In the genomic region with DNA sequence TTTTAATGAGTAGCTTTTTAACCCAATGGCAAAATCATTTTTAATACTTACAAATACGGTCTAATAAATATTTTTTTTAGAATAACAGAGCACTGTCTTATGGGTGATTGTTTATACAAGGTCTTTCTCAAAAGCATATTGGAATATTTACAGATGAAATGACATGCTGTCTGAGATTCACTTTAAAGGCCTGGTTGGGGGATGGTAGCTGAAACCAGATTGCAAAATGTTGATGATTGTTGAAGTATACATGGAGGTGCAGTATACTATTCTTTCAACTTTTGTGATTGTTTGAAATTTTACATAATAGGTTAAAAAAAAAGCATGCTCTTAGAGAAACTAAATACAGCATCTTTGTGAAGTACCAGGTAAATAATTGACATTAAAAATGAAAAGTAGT, we compare ENCODE assay signal across 1 cellular context.
TF ChIP-seq lines count a peak whose summit lies in the region.

No MANE protein-coding gene starts in this region.

TF ChIP-seq in HepG2, 621 proteins besides CTCF, POLR2A, EP300 and RAD21:
- TF ChIP-seq, protein P1, sequence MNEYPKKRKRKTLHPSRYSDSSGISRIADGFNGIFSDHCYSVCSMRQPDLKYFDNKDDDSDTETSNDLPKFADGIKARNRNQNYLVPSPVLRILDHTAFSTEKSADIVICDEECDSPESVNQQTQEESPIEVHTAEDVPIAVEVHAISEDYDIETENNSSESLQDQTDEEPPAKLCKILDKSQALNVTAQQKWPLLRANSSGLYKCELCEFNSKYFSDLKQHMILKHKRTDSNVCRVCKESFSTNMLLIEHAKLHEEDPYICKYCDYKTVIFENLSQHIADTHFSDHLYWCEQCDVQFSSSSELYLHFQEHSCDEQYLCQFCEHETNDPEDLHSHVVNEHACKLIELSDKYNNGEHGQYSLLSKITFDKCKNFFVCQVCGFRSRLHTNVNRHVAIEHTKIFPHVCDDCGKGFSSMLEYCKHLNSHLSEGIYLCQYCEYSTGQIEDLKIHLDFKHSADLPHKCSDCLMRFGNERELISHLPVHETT (CRISPR knock-in tag; conservative IDR thresholded peaks at IDR 0.05) = no peak
- TF ChIP-seq SOX13 (IDR thresholded peaks at IDR 0.05) (no peak), SOX13 (CRISPR knock-in tag; conservative IDR thresholded peaks at IDR 0.05 in 1 of 2, IDR thresholded peaks at IDR 0.05 in 1 of 2) (peak in 1 of 2 experiments; percentile 27; a peak in 1 of 4 replicates), ZNF430 (CRISPR knock-in tag; IDR thresholded peaks at IDR 0.05) (no peak), PITX1 (CRISPR knock-in tag; IDR thresholded peaks at IDR 0.05) (no peak), ISL2 (CRISPR knock-in tag; IDR thresholded peaks at IDR 0.05) (no peak), ZNF776 (CRISPR knock-in tag; IDR thresholded peaks at IDR 0.05) (no peak), NR3C1 (CRISPR knock-in tag; IDR thresholded peaks at IDR 0.05) (no peak), ZNF556 (CRISPR knock-in tag; IDR thresholded peaks at IDR 0.05; ENCODE audit: borderline replicate concordance) (no peak), ZNF3 (CRISPR knock-in tag; IDR thresholded peaks at IDR 0.05) (peak; percentile 61; the same call in 1 of the 2 replicates), ZFP37 (CRISPR knock-in tag; IDR thresholded peaks at IDR 0.05; ENCODE audit: borderline replicate concordance) (no peak), ZNF160 (CRISPR knock-in tag; IDR thresholded peaks at IDR 0.05) (no peak), NR1H2 (CRISPR knock-in tag; IDR thresholded peaks at IDR 0.05; ENCODE audit: borderline replicate concordance, low read depth) (no peak), ZNF703 (CRISPR knock-in tag; IDR thresholded peaks at IDR 0.05; ENCODE audit: borderline replicate concordance) (no peak), POGZ (CRISPR knock-in tag; IDR thresholded peaks at IDR 0.05) (no peak), MTA3 (CRISPR knock-in tag; IDR thresholded peaks at IDR 0.05) (no peak), YY1 (IDR thresholded peaks at IDR 0.05; ENCODE audit: insufficient read depth, insufficient replicate concordance, low read depth, low read length) (no peak), IKZF1 (IDR thresholded peaks at IDR 0.05) (no peak)
- TF ChIP-seq, protein P2, sequence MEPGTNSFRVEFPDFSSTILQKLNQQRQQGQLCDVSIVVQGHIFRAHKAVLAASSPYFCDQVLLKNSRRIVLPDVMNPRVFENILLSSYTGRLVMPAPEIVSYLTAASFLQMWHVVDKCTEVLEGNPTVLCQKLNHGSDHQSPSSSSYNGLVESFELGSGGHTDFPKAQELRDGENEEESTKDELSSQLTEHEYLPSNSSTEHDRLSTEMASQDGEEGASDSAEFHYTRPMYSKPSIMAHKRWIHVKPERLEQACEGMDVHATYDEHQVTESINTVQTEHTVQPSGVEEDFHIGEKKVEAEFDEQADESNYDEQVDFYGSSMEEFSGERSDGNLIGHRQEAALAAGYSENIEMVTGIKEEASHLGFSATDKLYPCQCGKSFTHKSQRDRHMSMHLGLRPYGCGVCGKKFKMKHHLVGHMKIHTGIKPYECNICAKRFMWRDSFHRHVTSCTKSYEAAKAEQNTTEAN (CRISPR knock-in tag; conservative IDR thresholded peaks at IDR 0.05) = no peak
- TF ChIP-seq, protein P3, sequence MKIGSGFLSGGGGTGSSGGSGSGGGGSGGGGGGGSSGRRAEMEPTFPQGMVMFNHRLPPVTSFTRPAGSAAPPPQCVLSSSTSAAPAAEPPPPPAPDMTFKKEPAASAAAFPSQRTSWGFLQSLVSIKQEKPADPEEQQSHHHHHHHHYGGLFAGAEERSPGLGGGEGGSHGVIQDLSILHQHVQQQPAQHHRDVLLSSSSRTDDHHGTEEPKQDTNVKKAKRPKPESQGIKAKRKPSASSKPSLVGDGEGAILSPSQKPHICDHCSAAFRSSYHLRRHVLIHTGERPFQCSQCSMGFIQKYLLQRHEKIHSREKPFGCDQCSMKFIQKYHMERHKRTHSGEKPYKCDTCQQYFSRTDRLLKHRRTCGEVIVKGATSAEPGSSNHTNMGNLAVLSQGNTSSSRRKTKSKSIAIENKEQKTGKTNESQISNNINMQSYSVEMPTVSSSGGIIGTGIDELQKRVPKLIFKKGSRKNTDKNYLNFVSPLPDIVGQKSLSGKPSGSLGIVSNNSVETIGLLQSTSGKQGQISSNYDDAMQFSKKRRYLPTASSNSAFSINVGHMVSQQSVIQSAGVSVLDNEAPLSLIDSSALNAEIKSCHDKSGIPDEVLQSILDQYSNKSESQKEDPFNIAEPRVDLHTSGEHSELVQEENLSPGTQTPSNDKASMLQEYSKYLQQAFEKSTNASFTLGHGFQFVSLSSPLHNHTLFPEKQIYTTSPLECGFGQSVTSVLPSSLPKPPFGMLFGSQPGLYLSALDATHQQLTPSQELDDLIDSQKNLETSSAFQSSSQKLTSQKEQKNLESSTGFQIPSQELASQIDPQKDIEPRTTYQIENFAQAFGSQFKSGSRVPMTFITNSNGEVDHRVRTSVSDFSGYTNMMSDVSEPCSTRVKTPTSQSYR (CRISPR knock-in tag; IDR thresholded peaks at IDR 0.05; ENCODE audit: borderline replicate concordance) = peak; percentile 86
TF ChIP-seq in HepG2: peak in this region for 3.
